Comparison of ENCODE assay signal across 10 cellular contexts in genomic region chr16:8644513-8645140, GRCh38. TPM values are rescaled to one million over a fixed set of nuclear protein-coding genes. Genes with fewer than 3 reads are reported as not detected.
A peak's percentile ranks its signal among the peaks of the same experiment; 100 is the strongest.
DNase-seq lines count a peak whose midpoint lies in the region; ATAC-seq lines count a peak whose summit lies in the region.
"Had no signal": no experiment of that assay in that cellular context is flagged by ENCODE, and none has a peak within 500 bp of the region (broad histone marks: within the 10 kb centered on the region; RNA-seq: fewer than 3 reads in every experiment).

No MANE protein-coding gene starts in this region.

- H3K4me1 Mint-ChIP-seq in T-helper 1 cell treated with Interleukin-12 subunit alpha and Interleukin-12 subunit beta and Interleukin-4 antibody, amounts not matched to agents 30 μg/mL and 1 μg/mL, for 36 hours (ENCODE audit: low read depth), result peaks cover 11% of the 10 kb centered on the region
- H3K4me1 Mint-ChIP-seq in stimulated activated memory B cell treated with anti-CD40 and anti-IgM and Interleukin-4, amounts not matched to agents 10 μg/mL and 1 μg/mL and 100 μg/mL, for 72 hours, result peaks cover 5% of the 10 kb centered on the region

- no peaks in the 10 kb centered on the region for H3K27me3 Mint-ChIP-seq in T-helper 1 cell treated with Interleukin-12 subunit alpha and Interleukin-12 subunit beta and Interleukin-4 antibody, amounts not matched to agents 30 μg/mL and 1 μg/mL, for 36 hours (ENCODE audit: low read depth)
- no peaks in the 10 kb centered on the region for H3K27me3 Mint-ChIP-seq in stimulated activated memory B cell treated with anti-CD40 and anti-IgM and Interleukin-4, amounts not matched to agents 10 μg/mL and 1 μg/mL and 100 μg/mL, for 72 hours

- intact Hi-C loops in Right ventricle myocardium superior (cut with DNase I), result no loop called here

- H3K27ac Mint-ChIP-seq in T-helper 1 cell treated with Interleukin-12 subunit alpha and Interleukin-12 subunit beta and Interleukin-4 antibody, amounts not matched to agents 30 μg/mL and 1 μg/mL, for 36 hours, result peak overlapping the region; percentile 72
- H3K27ac Mint-ChIP-seq in stimulated activated memory B cell treated with anti-CD40 and anti-IgM and Interleukin-4, amounts not matched to agents 10 μg/mL and 1 μg/mL and 100 μg/mL, for 72 hours, result no peak overlapping the region

- no peaks in the 10 kb centered on the region for H3K9me3 Mint-ChIP-seq in T-helper 1 cell treated with Interleukin-12 subunit alpha and Interleukin-12 subunit beta and Interleukin-4 antibody, amounts not matched to agents 30 μg/mL and 1 μg/mL, for 36 hours
- H3K9me3 Mint-ChIP-seq in stimulated activated memory B cell treated with anti-CD40 and anti-IgM and Interleukin-4, amounts not matched to agents 10 μg/mL and 1 μg/mL and 100 μg/mL, for 72 hours, result no peaks in the 10 kb centered on the region

- DNase-seq in Jurkat, Clone E6-1 (ENCODE audit: low read depth, low spot score), result peak; percentile 61
- DNase-seq in Right ventricle myocardium superior (peak; percentile 72), mucosa of gallbladder (ENCODE audit: low spot score) (no peak), MG63 (no peak)
- DNase-seq: NCI-H187 treated with DMSO at 0.1 percent for 48 hours, ovary had no signal

- no peaks in the 10 kb centered on the region for H3K9me3 ChIP-seq in MG63
- H3K9me3 ChIP-seq: ovary had no signal

- no peak overlapping the region for H3K4me3 Mint-ChIP-seq in T-helper 1 cell treated with Interleukin-12 subunit alpha and Interleukin-12 subunit beta and Interleukin-4 antibody, amounts not matched to agents 30 μg/mL and 1 μg/mL, for 36 hours
- no peak overlapping the region for H3K4me3 Mint-ChIP-seq in stimulated activated memory B cell treated with anti-CD40 and anti-IgM and Interleukin-4, amounts not matched to agents 10 μg/mL and 1 μg/mL and 100 μg/mL, for 72 hours

- peak; percentile 79 for ATAC-seq in Right ventricle myocardium superior (ENCODE audit: poor library complexity)
- ATAC-seq in stimulated activated memory B cell treated with anti-CD40 and anti-IgM and Interleukin-4, amounts not matched to agents 10 μg/mL and 1 μg/mL and 100 μg/mL, for 72 hours, result peak; percentile 20
- no peak for ATAC-seq in GM18517 (IDR thresholded peaks at IDR 0.05; ENCODE audit: unreplicated experiment)

- no peaks in the 10 kb centered on the region for H3K27me3 ChIP-seq in MG63
- H3K27me3 ChIP-seq: ovary had no signal

- no peak overlapping the region for H3K4me3 ChIP-seq in Jurkat, Clone E6-1 (ENCODE audit: low read length)
- no peak overlapping the region for H3K4me3 ChIP-seq in MG63
- H3K4me3 ChIP-seq: ovary, SK-N-MC had no signal

- H3K36me3 Mint-ChIP-seq in T-helper 1 cell treated with Interleukin-12 subunit alpha and Interleukin-12 subunit beta and Interleukin-4 antibody, amounts not matched to agents 30 μg/mL and 1 μg/mL, for 36 hours (ENCODE audit: low read depth), result peaks cover 55% of the 10 kb centered on the region
- H3K36me3 Mint-ChIP-seq in stimulated activated memory B cell treated with anti-CD40 and anti-IgM and Interleukin-4, amounts not matched to agents 10 μg/mL and 1 μg/mL and 100 μg/mL, for 72 hours, result peaks cover 77% of the 10 kb centered on the region

- H3K36me3 ChIP-seq in MG63, result peaks cover 63% of the 10 kb centered on the region
- H3K36me3 ChIP-seq: ovary had no signal

RNA-seq across cellular contexts. Expression of gene METTL22, which starts 23.1 kb away (rescaled TPM):
- 57.6 TPM for polyA plus RNA-seq in Jurkat, Clone E6-1 (2012; ENCODE audit: insufficient read depth, insufficient read length)
- total RNA-seq in Right ventricle myocardium superior, result 21.0 TPM
- total RNA-seq in mucosa of gallbladder, result 23.8 TPM
- 27.4 and 30.4 TPM in 2 replicates for total RNA-seq in MG63 (2014; rRNA removed; shearing (Covaris generic); ENCODE audit: low replicate concordance)

RNA-seq across cellular contexts. Expression of gene ABAT, which starts 29.8 kb away (rescaled TPM):
- 4.8 TPM for polyA plus RNA-seq in Jurkat, Clone E6-1 (2012; ENCODE audit: insufficient read depth, insufficient read length)
- 3.4 TPM for total RNA-seq in Right ventricle myocardium superior
- total RNA-seq in mucosa of gallbladder, result 26.0 TPM
- 0.12 and 0.16 TPM in 2 replicates for total RNA-seq in MG63 (2014; rRNA removed; shearing (Covaris generic); ENCODE audit: low replicate concordance)

RNA-seq across cellular contexts. Expression of gene TMEM114, which starts 54.3 kb away (rescaled TPM):
- not detected for polyA plus RNA-seq in Jurkat, Clone E6-1 (2012; ENCODE audit: insufficient read depth, insufficient read length)
- total RNA-seq in Right ventricle myocardium superior (not detected), mucosa of gallbladder (not detected)
- total RNA-seq in MG63 (2014; rRNA removed; shearing (Covaris generic); ENCODE audit: low replicate concordance), result not detected in 2 replicates
- total RNA-seq: ovary had no signal
- polyA plus RNA-seq: ovary had no signal

Comparison
In these comparisons a context has a peak if more than half of its experiments do, and no peak if none do; other contexts are left out.
1. DNase-seq: peak in Jurkat, Clone E6-1 (single experiment) and Right ventricle myocardium superior (single experiment); none in mucosa of gallbladder (single experiment) and MG63 (single experiment).